11 cellular contexts compared by ENCODE assay signal in genomic region chr10:6542999-6543430, GRCh38. TPM values are rescaled to one million over a fixed set of nuclear protein-coding genes. Genes with fewer than 3 reads are reported as not detected.
DNase-seq lines count a peak whose midpoint lies in the region; ATAC-seq and TF ChIP-seq lines count a peak whose summit lies in the region.
"Had no signal": no experiment of that assay in that cellular context is flagged by ENCODE, and none has a peak within 500 bp of the region (broad histone marks: within the 10 kb centered on the region; RNA-seq: fewer than 3 reads in every experiment).

No MANE protein-coding gene starts in this region.

- H3K27ac Mint-ChIP-seq in naive B cell (peak overlapping the region; percentile 2 to 97 (median 82)), chondrocyte (ENCODE audit: unreplicated experiment) (no peak overlapping the region)

- H3K4me1 Mint-ChIP-seq in naive B cell: peaks cover 10 to 13% (median 11%) of the 10 kb centered on the region in 3 donors
- no peaks in the 10 kb centered on the region for H3K4me1 Mint-ChIP-seq in chondrocyte (ENCODE audit: low read depth)

- peak in 1 of 2 donors; percentile 39 for ATAC-seq in naive B cell (ENCODE audit: low read depth in 2 of 2)
- ATAC-seq in HG03135 (IDR thresholded peaks at IDR 0.05; ENCODE audit: unreplicated experiment): no peak
- ATAC-seq: sciatic nerve had no signal

- H3K36me3 Mint-ChIP-seq in naive B cell (no peaks in the 10 kb centered on the region), chondrocyte (ENCODE audit: low read depth) (no peaks in the 10 kb centered on the region)

- 0 out of 2 replicates have a peak overlapping the region, but pooled peaks have one; percentile 11 for H3K4me3 ChIP-seq in GM12864 (ENCODE audit: low read depth, low read length)

- H3K4me3 Mint-ChIP-seq in naive B cell (peak overlapping the region; percentile 59 to 91 (median 78)), chondrocyte (ENCODE audit: unreplicated experiment) (no peak overlapping the region)

- TF ChIP-seq CTCF in GM12864 (IDR thresholded peaks at IDR 0.05; ENCODE audit: low read depth, low read length, missing control alignments): no peak
- no peak for TF ChIP-seq CTCF in chondrocyte (IDR thresholded peaks at IDR 0.05)

- DNase-seq in GM12864 (ENCODE audit: low read depth) (no peak), NCI-H2081 (lab: John Stamatoyannopoulos, UW) (peak; percentile 2 to 61), naive B cell (no peak), NCI-H524 (lab: John Stamatoyannopoulos, UW) (no peak), chondrocyte (ENCODE audit: low spot score) (no peak), LoVo (ENCODE audit: low spot score) (no peak)
- DNase-seq in activated T-helper 1 cell treated with anti-CD3 and anti-CD28 coated beads, Interleukin-2, amount 50 U/mL, for 16 hours (ENCODE audit: low read depth in 1 of 2, low spot score in 1 of 2): peak; percentile 17
- DNase-seq: DMS79, NCI-H774 had no signal

- H3K9me3 Mint-ChIP-seq in naive B cell (peaks cover 0 to 3% (median 0%) of the 10 kb centered on the region in 7 donors), chondrocyte (ENCODE audit: low read depth) (peaks cover 4% of the 10 kb centered on the region)

- H3K27me3 Mint-ChIP-seq in naive B cell (peaks cover 4 to 10% (median 7%) of the 10 kb centered on the region in 3 donors), chondrocyte (ENCODE audit: low read depth) (peaks cover 12% of the 10 kb centered on the region)

RNA-seq across cellular contexts. Expression of gene PRKCQ, which starts 37.1 kb away (rescaled TPM):
- under 1 TPM in 4 of 6 donors, not detected in 2; 0.08 to 0.35 (median 0.17) TPM for polyA plus RNA-seq in naive B cell (ENCODE audit: low read depth in 6 of 6)
- total RNA-seq in chondrocyte: 0.13 to 0.15 TPM in 2 of 3 replicates, not detected in the other

Comparison
In these comparisons a context has a peak if more than half of its experiments do, and no peak if none do; other contexts are left out.
1. DNase-seq: peak in NCI-H2081 (2 of 2) and activated T-helper 1 cell treated with anti-CD3 and anti-CD28 coated beads, Interleukin-2, amount 50 U/mL, for 16 hours (2 of 2); none in GM12864 (single experiment), naive B cell (single experiment), NCI-H524 (0 of 2), chondrocyte (single experiment) and LoVo (single experiment).